9 cellular contexts compared by ENCODE assay signal in genomic region chr15:40308844-40309189, GRCh38. TPM values are rescaled to one million over a fixed set of nuclear protein-coding genes. Genes with fewer than 3 reads are reported as not detected.
DNase-seq lines count a peak whose midpoint lies in the region; FAIRE-seq and TF ChIP-seq lines count a peak whose summit lies in the region.
"Had no signal": no experiment of that assay in that cellular context is flagged by ENCODE, and none has a peak within 500 bp of the region (broad histone marks: within the 10 kb centered on the region; RNA-seq: fewer than 3 reads in every experiment).

No MANE protein-coding gene starts in this region.

- TF ChIP-seq CTCF in smooth muscle cell (IDR thresholded peaks at IDR 0.05; ENCODE audit: borderline replicate concordance, insufficient read depth, poor library complexity, severe bottlenecking) = no peak

- WGBS in smooth muscle cell (ENCODE audit: low lambda C conversion rate) = 55% methylated on average over 7 of the region's 7 CpGs
- WGBS in small intestine, 3 donors = 50 to 60% (median 56%) methylated on average over 7 of the region's 7 CpGs

- peak overlapping the region; percentile 91 for H3K27ac Mint-ChIP-seq in dendritic cell treated with granulocyte-macrophage colony-stimulating factor and Interleukin-4, amounts not matched to agents 40 ng/mL and 50 ng/mL, for 4 days

- H2AFZ ChIP-seq in smooth muscle cell (ENCODE audit: low read depth) = no peak overlapping the region

- H4K20me1 ChIP-seq in smooth muscle cell (ENCODE audit: low read depth) = no peaks in the 10 kb centered on the region

- in situ Hi-C loops in GM18951 (cut with MboI; ENCODE audit: low sequenced_read_pairs, unreplicated experiment) = no loop called here

- peaks cover 67% of the 10 kb centered on the region for H3K4me1 Mint-ChIP-seq in dendritic cell treated with granulocyte-macrophage colony-stimulating factor and Interleukin-4, amounts not matched to agents 40 ng/mL and 50 ng/mL, for 4 days (ENCODE audit: low read depth)

- no peaks in the 10 kb centered on the region for H3K79me2 ChIP-seq in smooth muscle cell (ENCODE audit: low read depth)

- peaks cover 42% of the 10 kb centered on the region for H3K36me3 Mint-ChIP-seq in dendritic cell treated with granulocyte-macrophage colony-stimulating factor and Interleukin-4, amounts not matched to agents 40 ng/mL and 50 ng/mL, for 4 days (ENCODE audit: low read depth)

- H3F3A ChIP-seq in smooth muscle cell (ENCODE audit: low read depth) = peaks cover 7% of the 10 kb centered on the region

- no peak for FAIRE-seq in small intestine (lab: Jason Lieb, UNC)

- H3K4me3 ChIP-seq in smooth muscle cell (no peak overlapping the region), small intestine (ENCODE audit: low read depth in 1 of 2, low read length in 2 of 2) (peak overlapping the region in 1 of 2 donors; percentile 21)

- DNase-seq in NCI-H226 (peak; percentile 80), smooth muscle cell (lab: John Stamatoyannopoulos, UW; ENCODE audit: unreplicated experiment) (no peak), GOT3 (lab: John Stamatoyannopoulos, UW) (no peak), small intestine (no peak), superior temporal gyrus (ENCODE audit: extremely low spot score) (no peak)

- no peak overlapping the region for H3K27ac ChIP-seq in smooth muscle cell (ENCODE audit: low read depth)
- H3K27ac ChIP-seq in small intestine (ENCODE audit: low read depth in 1 of 2, low read length in 1 of 2) = peak overlapping the region in 1 of 2 donors; percentile 75

- H3K36me3 ChIP-seq in smooth muscle cell (ENCODE audit: low read depth) = no peaks in the 10 kb centered on the region
- no peaks in the 10 kb centered on the region for H3K36me3 ChIP-seq in small intestine (ENCODE audit: control insufficient read depth in 2 of 2, insufficient read depth in 2 of 2, low read length in 2 of 2)

- H3K9me3 ChIP-seq in smooth muscle cell (replicated peaks; ENCODE audit: low read depth) (no peaks in the 10 kb centered on the region), small intestine (ENCODE audit: control insufficient read depth, low read depth) (no peaks in the 10 kb centered on the region)

- H3K27me3 ChIP-seq in smooth muscle cell (ENCODE audit: low read depth) (peaks cover 58% of the 10 kb centered on the region), small intestine (ENCODE audit: control insufficient read depth in 2 of 2, insufficient read depth in 2 of 2, low read length in 2 of 2) (no peaks in the 10 kb centered on the region)

- peak overlapping the region; percentile 99 for H3K4me3 Mint-ChIP-seq in dendritic cell treated with granulocyte-macrophage colony-stimulating factor and Interleukin-4, amounts not matched to agents 40 ng/mL and 50 ng/mL, for 4 days

- H3K4me2 ChIP-seq in smooth muscle cell = peak overlapping the region; percentile 33

- TF ChIP-seq POLR2A in GM18951 (IDR thresholded peaks at IDR 0.05; ENCODE audit: extremely low read depth, insufficient read depth, insufficient read length) = peak; percentile 16

- intact Hi-C loops in dendritic cell treated with granulocyte-macrophage colony-stimulating factor and Interleukin-4, amounts not matched to agents 40 ng/mL and 50 ng/mL, for 4 days (cut with micrococcal nuclease) = loop anchor here (1.0 kb wide), 1 partner anchor 25 kb away; no protein-coding TSS in a partner anchor

- H3K9me3 Mint-ChIP-seq in dendritic cell treated with granulocyte-macrophage colony-stimulating factor and Interleukin-4, amounts not matched to agents 40 ng/mL and 50 ng/mL, for 4 days = no peaks in the 10 kb centered on the region

- H3K9ac ChIP-seq in smooth muscle cell (ENCODE audit: low read depth) = no peak overlapping the region

- H3K27me3 Mint-ChIP-seq in dendritic cell treated with granulocyte-macrophage colony-stimulating factor and Interleukin-4, amounts not matched to agents 40 ng/mL and 50 ng/mL, for 4 days = peaks cover 8% of the 10 kb centered on the region

- H3K4me1 ChIP-seq in smooth muscle cell (ENCODE audit: low read depth) = peaks cover 17% of the 10 kb centered on the region
- no peaks in the 10 kb centered on the region for H3K4me1 ChIP-seq in small intestine (ENCODE audit: control insufficient read depth in 2 of 2, insufficient read depth in 1 of 2, low read depth in 1 of 2, low read length in 1 of 2)

RNA-seq across cellular contexts. Expression of gene PLCB2, which starts 1.1 kb away (rescaled TPM):
- 1.5 and 3.9 TPM in 2 replicates for total RNA-seq in smooth muscle cell
- 1.9 TPM in 1 of 2 replicates, not detected in the other for polyA plus RNA-seq in smooth muscle cell
- 1 to 10 TPM; 5.6 to 8.1 (median 7.6) TPM for polyA plus RNA-seq in small intestine

RNA-seq across cellular contexts. Expression of gene INAFM2, which starts 14.7 kb away (rescaled TPM):
- total RNA-seq in smooth muscle cell = 28.1 and 30.4 TPM in 2 replicates
- polyA plus RNA-seq in smooth muscle cell = 23.9 and 48.6 TPM in 2 replicates
- 1 to 10 TPM; 4.7 to 7.6 (median 5.4) TPM for polyA plus RNA-seq in small intestine

RNA-seq across cellular contexts. Expression of gene ANKRD63, which starts 26.0 kb away (rescaled TPM):
- total RNA-seq in smooth muscle cell = not detected in 2 replicates
- polyA plus RNA-seq in smooth muscle cell = 0.15 TPM in 1 of 2 replicates, not detected in the other
- under 1 TPM in 1 of 3 donors, not detected in 2; 0.04 TPM for polyA plus RNA-seq in small intestine
- total RNA-seq: epithelial cell of proximal tubule; T-helper 1 cell treated with Interleukin-12 subunit alpha and Interleukin-12 subunit beta and Interleukin-4 antibody, amounts not matched to agents 30 ng/mL and 1 ng/mL, for 36 hours had no signal

RNA-seq across cellular contexts. Expression of gene CCDC9B, which starts 31.9 kb away (rescaled TPM):
- 2.2 and 3.8 TPM in 2 replicates for total RNA-seq in smooth muscle cell
- 0.97 and 4.7 TPM in 2 replicates for polyA plus RNA-seq in smooth muscle cell
- polyA plus RNA-seq in small intestine = 1 to 10 TPM; 2.2 to 7.4 (median 2.7) TPM

RNA-seq across cellular contexts. Expression of gene PHGR1, which starts 42.0 kb away (rescaled TPM):
- not detected in 2 replicates for total RNA-seq in smooth muscle cell
- 0.48 TPM in 1 of 2 replicates, not detected in the other for polyA plus RNA-seq in smooth muscle cell
- over 10,000 TPM in 2 of 3 donors, 1,000 to 10,000 TPM in 1; 4,043 to 32,483 (median 28,942) TPM for polyA plus RNA-seq in small intestine
- total RNA-seq: epithelial cell of proximal tubule; T-helper 1 cell treated with Interleukin-12 subunit alpha and Interleukin-12 subunit beta and Interleukin-4 antibody, amounts not matched to agents 30 ng/mL and 1 ng/mL, for 36 hours had no signal
